Comparison of ENCODE assay signal across 9 cellular contexts in the genomic region with DNA sequence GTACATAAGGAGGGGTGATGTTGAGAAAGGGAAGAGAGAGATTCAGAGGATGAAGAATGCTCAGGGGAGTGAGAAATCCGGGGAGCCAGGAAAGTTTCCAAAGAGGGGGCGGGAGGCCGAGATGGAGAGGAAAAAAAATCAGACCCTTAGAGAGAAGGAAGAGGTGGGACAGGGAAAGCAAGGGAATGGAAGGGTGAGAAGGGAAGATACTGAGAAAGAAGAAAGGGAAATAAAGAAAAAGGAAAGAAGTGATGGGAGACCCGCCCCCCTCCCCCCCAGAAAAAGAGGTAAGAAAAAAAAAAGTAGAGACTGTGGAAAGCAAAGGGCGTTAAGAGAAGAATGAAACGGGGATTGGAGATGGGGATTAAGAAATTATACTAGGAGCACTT. TPM values are rescaled to one million over a fixed set of nuclear protein-coding genes. Genes with fewer than 3 reads are reported as not detected.
DNase-seq lines count a peak whose midpoint lies in the region; ATAC-seq and TF ChIP-seq lines count a peak whose summit lies in the region.
"Had no signal": no experiment of that assay in that cellular context is flagged by ENCODE, and none has a peak within 500 bp of the region (broad histone marks: within the 10 kb centered on the region; RNA-seq: fewer than 3 reads in every experiment).

No MANE protein-coding gene starts in this region.

- peaks cover 10% of the 10 kb centered on the region for H3K4me1 ChIP-seq in lower lobe of right lung
- peaks cover 3% of the 10 kb centered on the region for H3K4me1 ChIP-seq in thymus (ENCODE audit: control insufficient read depth, insufficient read depth, low read length)
- H3K4me1 ChIP-seq: BLaER1 treated with 17β-estradiol and CSF1 and Interleukin-3, amounts not matched to agents 10 nM and 100 nM had no signal

- peaks cover 11% of the 10 kb centered on the region for H3K36me3 Mint-ChIP-seq in activated CD4-positive, alpha-beta T cell treated with anti-CD3 and anti-CD28 coated beads, Interleukin-2, amount 10 ng/mL, durations not matched to agents 7 days and 5 days (ENCODE audit: low read depth)

- H3K27me3 Mint-ChIP-seq in activated CD4-positive, alpha-beta T cell treated with anti-CD3 and anti-CD28 coated beads, Interleukin-2, amount 10 ng/mL, durations not matched to agents 7 days and 5 days, result peaks cover 3% of the 10 kb centered on the region

- POLR2A ChIA-PET in activated CD4-positive, alpha-beta T cell treated with anti-CD3 and anti-CD28 coated beads, Interleukin-2, amount 10 ng/mL, durations not matched to agents 7 days and 5 days (lab: Charles Lee), result no interaction called here

- peak overlapping the region; percentile 90 for H3K4me3 Mint-ChIP-seq in activated CD4-positive, alpha-beta T cell treated with anti-CD3 and anti-CD28 coated beads, Interleukin-2, amount 10 ng/mL, durations not matched to agents 7 days and 5 days

- peaks cover 34% of the 10 kb centered on the region for H3K4me1 Mint-ChIP-seq in activated CD4-positive, alpha-beta T cell treated with anti-CD3 and anti-CD28 coated beads, Interleukin-2, amount 10 ng/mL, durations not matched to agents 7 days and 5 days

- peak overlapping the region; percentile 82 for H3K4me3 ChIP-seq in brain microvascular endothelial cell (ENCODE audit: low read depth, low read length)
- H3K4me3 ChIP-seq in lower lobe of right lung, result peak overlapping the region; percentile 59
- peak overlapping the region; percentile 73 for H3K4me3 ChIP-seq in thymus (ENCODE audit: low read length)
- H3K4me3 ChIP-seq: BLaER1 treated with 17β-estradiol and CSF1 and Interleukin-3, amounts not matched to agents 10 nM and 100 nM had no signal

- H3K9me3 ChIP-seq in lower lobe of right lung (no peaks in the 10 kb centered on the region), thymus (ENCODE audit: control insufficient read depth) (no peaks in the 10 kb centered on the region)

- in situ Hi-C loops in brain microvascular endothelial cell (cut with HindIII; ENCODE audit: low pct_ligation_motif_present, low sequenced_read_pairs), result no loop called here

- TF ChIP-seq CTCF in brain microvascular endothelial cell (IDR thresholded peaks at IDR 0.05; ENCODE audit: low read depth, low read length, missing control alignments), result no peak
- TF ChIP-seq CTCF in lower lobe of right lung (IDR thresholded peaks at IDR 0.05), result no peak

- no peak for DNase-seq in activated CD4-positive, alpha-beta T cell treated with anti-CD3 and anti-CD28 coated beads, Interleukin-2, amount 10 ng/mL, durations not matched to agents 7 days and 5 days
- no peak for DNase-seq in activated CD4-positive, alpha-beta T cell treated with anti-CD3 and anti-CD28 coated beads, Interleukin-2, amount 50 U/mL, for 48 hours
- no peak for DNase-seq in brain microvascular endothelial cell
- DNase-seq in lower lobe of right lung, result no peak
- no peak for DNase-seq in epidermal melanocyte (ENCODE audit: insufficient read length, low spot score)

- intact Hi-C loops in lower lobe of right lung (cut with DNase I), result no loop called here

- ATAC-seq in lower lobe of right lung, result no peak
- no peak for ATAC-seq in HG03025 (IDR thresholded peaks at IDR 0.05; ENCODE audit: low FRiP score, unreplicated experiment)
- no peak for ATAC-seq in HG03039 (IDR thresholded peaks at IDR 0.05; ENCODE audit: unreplicated experiment)

- H3K27ac Mint-ChIP-seq in activated CD4-positive, alpha-beta T cell treated with anti-CD3 and anti-CD28 coated beads, Interleukin-2, amount 10 ng/mL, durations not matched to agents 7 days and 5 days, result peak overlapping the region; percentile 94

- H3K36me3 ChIP-seq in brain microvascular endothelial cell (replicated peaks) (no peaks in the 10 kb centered on the region), lower lobe of right lung (no peaks in the 10 kb centered on the region), thymus (ENCODE audit: control insufficient read depth, insufficient read depth) (no peaks in the 10 kb centered on the region)
- H3K36me3 ChIP-seq: BLaER1 treated with 17β-estradiol and CSF1 and Interleukin-3, amounts not matched to agents 10 nM and 100 nM had no signal

- peak overlapping the region; percentile 77 for H3K27ac ChIP-seq in brain microvascular endothelial cell
- H3K27ac ChIP-seq in lower lobe of right lung, result peak overlapping the region; percentile 81
- H3K27ac ChIP-seq in thymus (ENCODE audit: low read depth), result no peak overlapping the region
- H3K27ac ChIP-seq: BLaER1 treated with 17β-estradiol and CSF1 and Interleukin-3, amounts not matched to agents 10 nM and 100 nM had no signal

- no peaks in the 10 kb centered on the region for H3K27me3 ChIP-seq in brain microvascular endothelial cell (replicated peaks)
- H3K27me3 ChIP-seq in lower lobe of right lung (ENCODE audit: low read depth), result peaks cover 4% of the 10 kb centered on the region
- no peaks in the 10 kb centered on the region for H3K27me3 ChIP-seq in thymus (ENCODE audit: control insufficient read depth, insufficient read depth)
- H3K27me3 ChIP-seq: BLaER1 treated with 17β-estradiol and CSF1 and Interleukin-3, amounts not matched to agents 10 nM and 100 nM had no signal

- 47% methylated on average over 6 of the region's 6 CpGs for whole genome bisulfite sequencing in thymus

- CTCF ChIA-PET in activated CD4-positive, alpha-beta T cell treated with anti-CD3 and anti-CD28 coated beads, Interleukin-2, amount 10 ng/mL, durations not matched to agents 7 days and 5 days (lab: Charles Lee), result no interaction called here

- H3K9me3 Mint-ChIP-seq in activated CD4-positive, alpha-beta T cell treated with anti-CD3 and anti-CD28 coated beads, Interleukin-2, amount 10 ng/mL, durations not matched to agents 7 days and 5 days, result no peaks in the 10 kb centered on the region

RNA-seq across cellular contexts. Expression of a gene that starts 0.5 kb away (rescaled TPM):
- total RNA-seq in activated CD4-positive, alpha-beta T cell treated with anti-CD3 and anti-CD28 coated beads, Interleukin-2, amount 10 ng/mL, durations not matched to agents 7 days and 5 days, result under 1 TPM in 1 of 2 experiments, not detected in 1; 0.62 TPM
- 7.1 TPM for total RNA-seq in lower lobe of right lung
- 10.2 TPM for polyA plus RNA-seq in thymus
